8 cellular contexts compared by ENCODE assay signal in the genomic region with DNA sequence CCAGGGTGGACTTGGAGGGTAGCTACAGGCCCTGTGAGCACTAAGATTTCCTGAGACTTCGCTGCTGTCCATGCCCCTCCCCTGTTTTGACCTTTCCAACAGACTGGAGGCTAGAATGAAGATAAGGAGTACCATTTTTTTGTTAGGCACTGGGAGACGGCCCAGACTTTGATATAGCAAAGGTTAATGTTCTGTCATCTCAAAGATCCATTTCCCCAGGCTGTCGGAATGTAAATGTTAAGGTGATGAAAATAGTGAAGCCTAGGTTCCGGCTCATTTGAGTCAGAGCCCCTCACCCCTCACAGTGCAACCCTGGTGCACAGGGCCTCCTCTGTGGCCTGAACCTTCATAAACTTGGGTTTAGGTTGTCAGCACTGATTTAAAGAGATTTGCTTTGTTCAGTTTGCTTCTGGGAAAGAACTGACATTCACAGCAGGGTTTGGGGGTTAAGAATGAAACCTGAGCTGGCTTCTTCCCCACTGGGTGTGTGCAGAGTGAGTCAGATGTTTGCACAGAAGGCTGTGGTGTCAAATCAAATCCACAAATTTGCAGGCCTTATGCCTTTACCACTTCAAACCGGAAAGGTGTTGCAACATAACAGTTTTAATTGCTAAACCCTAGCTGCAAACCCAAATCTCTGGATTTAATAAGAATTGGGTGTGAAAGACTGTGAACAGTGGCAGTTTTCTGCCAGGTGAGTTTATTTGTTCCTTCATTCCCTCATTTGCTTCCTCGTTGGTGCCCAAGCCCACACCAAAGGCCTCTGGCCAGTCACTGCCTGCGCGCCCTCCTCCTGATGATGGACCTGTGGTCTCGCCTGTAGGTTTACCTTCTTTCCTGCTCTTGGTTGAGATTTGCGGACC. TPM values are rescaled to one million over a fixed set of nuclear protein-coding genes. Genes with fewer than 3 reads are reported as not detected.
DNase-seq lines count a peak whose midpoint lies in the region; ATAC-seq, FAIRE-seq and TF ChIP-seq lines count a peak whose summit lies in the region.

No MANE protein-coding gene starts in this region.

- H3K9me3 ChIP-seq in Loucy (ENCODE audit: insufficient read depth, low read depth, low read length) (no peaks in the 10 kb centered on the region), lower lobe of right lung (no peaks in the 10 kb centered on the region)

- H3F3A ChIP-seq in Loucy (ENCODE audit: low read depth) = peaks cover 5% of the 10 kb centered on the region; the same call in 1 of the 2 replicates

- H3K4me3 ChIP-seq in Loucy (ENCODE audit: low read length, poor library complexity, severe bottlenecking) = peak overlapping the region; percentile 2
- H3K4me3 ChIP-seq in lower lobe of right lung = no peak overlapping the region

- H3K79me2 ChIP-seq in Loucy (ENCODE audit: insufficient read depth, low read length) = no peaks in the 10 kb centered on the region

- TF ChIP-seq CTCF in Loucy (conservative IDR thresholded peaks at IDR 0.05; ENCODE audit: low read length) = no peak
- no peak for TF ChIP-seq CTCF in lower lobe of right lung (IDR thresholded peaks at IDR 0.05)

- no peaks in the 10 kb centered on the region for H3K9me2 ChIP-seq in Loucy (replicated peaks; ENCODE audit: low read depth, low read length)

- peaks cover 30% of the 10 kb centered on the region for H3K4me1 ChIP-seq in Loucy (ENCODE audit: insufficient read depth, low read length, poor library complexity, severe bottlenecking)
- peaks cover 37% of the 10 kb centered on the region for H3K4me1 ChIP-seq in lower lobe of right lung

- H3K27me3 ChIP-seq in Loucy (ENCODE audit: insufficient read depth, low read length, poor library complexity, severe bottlenecking) = no peaks in the 10 kb centered on the region
- H3K27me3 ChIP-seq in lower lobe of right lung (ENCODE audit: low read depth) = no peaks in the 10 kb centered on the region

- no peak overlapping the region for H3K9ac ChIP-seq in Loucy (ENCODE audit: low read depth, low read length, poor library complexity, severe bottlenecking)

- peak overlapping the region; percentile 39 for H3K27ac ChIP-seq in lower lobe of right lung

- H4K20me1 ChIP-seq in Loucy (ENCODE audit: insufficient read depth, low read length, poor library complexity, severe bottlenecking) = no peaks in the 10 kb centered on the region

- in situ Hi-C loops in SK-MEL-5 (cut with HindIII; ENCODE audit: low pct_unique_long_range_greater_than_20kb, low sequenced_read_pairs) = no loop called here
- in situ Hi-C loops in T47D (cut with HindIII; ENCODE audit: low pct_unique_long_range_greater_than_20kb, low sequenced_read_pairs) = no loop called here

- DNase-seq in EH (ENCODE audit: low read depth) (peak; percentile 84), SK-MEL-5 (ENCODE audit: low read depth, low spot score) (peak; percentile 45), T47D (ENCODE audit: low read depth in 1 of 2, low spot score in 1 of 2) (peak; percentile 39 to 98), lower lobe of right lung (no peak), superior temporal gyrus (ENCODE audit: extremely low spot score) (peak; percentile 19), frontal cortex (ENCODE audit: low spot score in 2 of 2) (no peak)

- H3K36me3 ChIP-seq in Loucy (ENCODE audit: insufficient read depth, low read length) (no peaks in the 10 kb centered on the region), lower lobe of right lung (no peaks in the 10 kb centered on the region)

- peak overlapping the region; percentile 57 for H3K4me2 ChIP-seq in Loucy (ENCODE audit: low read depth, low read length, poor library complexity, severe bottlenecking)

- intact Hi-C loops in lower lobe of right lung (cut with DNase I) = no loop called here

- FAIRE-seq in frontal cortex (lab: Jason Lieb, UNC) = no peak

- ATAC-seq in lower lobe of right lung (peak; percentile 89 to 93), GM18870 (IDR thresholded peaks at IDR 0.05; ENCODE audit: unreplicated experiment) (no peak)

- no peak overlapping the region for H2AFZ ChIP-seq in Loucy (ENCODE audit: low read length)

RNA-seq across cellular contexts. Expression of a gene that starts 20.6 kb away (rescaled TPM):
- 9.0 and 9.2 TPM in 2 replicates for total RNA-seq in SK-MEL-5 (2014; rRNA removed; shearing (Covaris generic))
- polyA plus RNA-seq in SK-MEL-5 (2015; cell fraction: cytosol; rRNA removed) = 11.5 and 14.9 TPM in 2 replicates
- polyA plus RNA-seq in SK-MEL-5 (2015; cell fraction: nucleus; rRNA removed) = 19.9 and 26.9 TPM in 2 replicates
- total RNA-seq in lower lobe of right lung (8.2 TPM), frontal cortex (24.5 TPM)

RNA-seq across cellular contexts. Expression of a gene that starts 37.6 kb away (rescaled TPM):
- 75.7 and 90.4 TPM in 2 replicates for total RNA-seq in SK-MEL-5 (2014; rRNA removed; shearing (Covaris generic))
- 67.5 and 73.5 TPM in 2 replicates for polyA plus RNA-seq in SK-MEL-5 (2015; cell fraction: cytosol; rRNA removed)
- 36.3 and 47.0 TPM in 2 replicates for polyA plus RNA-seq in SK-MEL-5 (2015; cell fraction: nucleus; rRNA removed)
- 47.7 TPM for total RNA-seq in lower lobe of right lung
- total RNA-seq in frontal cortex = 56.3 TPM

Comparison
In these comparisons a context has a peak if more than half of its experiments do, and no peak if none do; other contexts are left out.
1. DNase-seq: peak in EH (single experiment), SK-MEL-5 (single experiment), T47D (2 of 2) and superior temporal gyrus (single experiment); none in lower lobe of right lung (single experiment) and frontal cortex (0 of 2).